18 cellular contexts compared by ENCODE assay signal in genomic region chr16:89046491-89046890, GRCh38. TPM values are rescaled to one million over a fixed set of nuclear protein-coding genes. Genes with fewer than 3 reads are reported as not detected.
DNase-seq lines count a peak whose midpoint lies in the region; ATAC-seq, FAIRE-seq and TF ChIP-seq lines count a peak whose summit lies in the region.
"Had no signal": no experiment of that assay in that cellular context is flagged by ENCODE, and none has a peak within 500 bp of the region (broad histone marks: within the 10 kb centered on the region; RNA-seq: fewer than 3 reads in every experiment).

No MANE protein-coding gene starts in this region.

- no peak overlapping the region for H3K4me2 ChIP-seq in trophoblast cell (ENCODE audit: low read length)

- H3K4me3 ChIP-seq in left ventricle myocardium inferior = no peak overlapping the region
- H3K4me3 ChIP-seq in bronchial epithelial cell (ENCODE audit: low read depth, low read length) = no peak overlapping the region
- H3K4me3 ChIP-seq in trophoblast cell (ENCODE audit: low read depth, low read length) = no peak overlapping the region
- H3K4me3 ChIP-seq: GM23248 had no signal

- WGBS in trophoblast cell (ENCODE audit: extremely low coverage, insufficient coverage, insufficient read length) = no CpG with 5 or more reads among the region's 4 CpGs

- no peak overlapping the region for H2BK5ac ChIP-seq in trophoblast cell (ENCODE audit: low read depth, low read length, poor library complexity)

- H4K91ac ChIP-seq in trophoblast cell (ENCODE audit: low read depth, low read length) = no peak overlapping the region

- no peaks in the 10 kb centered on the region for H3K4me1 ChIP-seq in left ventricle myocardium inferior
- no peaks in the 10 kb centered on the region for H3K4me1 ChIP-seq in trophoblast cell (ENCODE audit: control insufficient read depth in 1 of 2, insufficient read depth in 2 of 2, low read length in 2 of 2)

- TF ChIP-seq CTCF in left ventricle myocardium inferior (IDR thresholded peaks at IDR 0.05; ENCODE audit: borderline replicate concordance) (no peak), bronchial epithelial cell (IDR thresholded peaks at IDR 0.05; ENCODE audit: insufficient read depth, low read length, severe bottlenecking) (no peak)

- DNase-seq in Right ventricle myocardium inferior (ENCODE audit: missing footprints) = peak; percentile 53
- no peak for DNase-seq in left ventricle myocardium inferior
- DNase-seq in CD1c-positive myeloid dendritic cell (ENCODE audit: extremely low spot score) = peak; percentile 17
- DNase-seq in bronchial epithelial cell (ENCODE audit: low read depth) = no peak
- peak in 1 of 2 donors; percentile 20 for DNase-seq in trophoblast cell
- no peak for DNase-seq in NCI-H524 (lab: John Stamatoyannopoulos, UW)
- DNase-seq in NAMALWA (ENCODE audit: low spot score) = no peak
- DNase-seq in activated gamma-delta T cell treated with Interleukin-2 at 50 U/mL for 16 hours = no peak
- DNase-seq: GM23248, MV-4-11, NCI-H1417, NCI-H187, NCI-H2107, NCI-H2227 treated with DMSO at 0.1 percent for 48 hours, NCI-H510A treated with DMSO at 0.1 percent for 48 hours had no signal

- no peaks in the 10 kb centered on the region for H3K79me2 ChIP-seq in trophoblast cell (ENCODE audit: control insufficient read depth, insufficient read depth, low read length, poor library complexity)

- intact Hi-C loops in Right ventricle myocardium inferior (cut with DNase I) (no loop called here), left ventricle myocardium inferior (cut with micrococcal nuclease) (no loop called here)

- H2AFZ ChIP-seq in trophoblast cell (ENCODE audit: insufficient read depth, low read length, poor library complexity) = no peak overlapping the region
- H2AFZ ChIP-seq: GM23248 had no signal

- no peak overlapping the region for H4K12ac ChIP-seq in trophoblast cell (ENCODE audit: low read depth, low read length)

- ATAC-seq in Right ventricle myocardium inferior = no peak

- H3K36me3 ChIP-seq in left ventricle myocardium inferior = no peaks in the 10 kb centered on the region
- no peaks in the 10 kb centered on the region for H3K36me3 ChIP-seq in bronchial epithelial cell (ENCODE audit: control insufficient read depth, insufficient read depth, low read length)
- H3K36me3 ChIP-seq in trophoblast cell (ENCODE audit: control insufficient read depth in 1 of 2, insufficient read depth in 2 of 2, low read length in 2 of 2) = no peaks in the 10 kb centered on the region

- H3K14ac ChIP-seq in trophoblast cell (ENCODE audit: low read length) = no peak overlapping the region

- no peak overlapping the region for H3K18ac ChIP-seq in trophoblast cell (ENCODE audit: low read length)

- no peak overlapping the region for H3K9ac ChIP-seq in trophoblast cell (ENCODE audit: low read length)
- H3K9ac ChIP-seq: GM23248 had no signal

- no peak overlapping the region for H2BK12ac ChIP-seq in trophoblast cell (ENCODE audit: low read length)

- no peak overlapping the region for H4K8ac ChIP-seq in trophoblast cell (ENCODE audit: low read depth, low read length)

- peak; percentile 52 for FAIRE-seq in bronchial epithelial cell (lab: Jason Lieb, UNC)
- FAIRE-seq: A204.1, D721Med, GM12891 had no signal

- H3K23ac ChIP-seq in trophoblast cell (ENCODE audit: low read length) = peak overlapping the region; percentile 45

- H3K27ac ChIP-seq in left ventricle myocardium inferior (replicated peaks) = no peak overlapping the region
- no peak overlapping the region for H3K27ac ChIP-seq in trophoblast cell (ENCODE audit: low read depth, low read length)
- H3K27ac ChIP-seq: GM23248 had no signal

- H2AK5ac ChIP-seq in trophoblast cell (ENCODE audit: low read length) = no peak overlapping the region

- no peaks in the 10 kb centered on the region for H3K79me1 ChIP-seq in trophoblast cell (ENCODE audit: low read length)

- H3K9me3 ChIP-seq in left ventricle myocardium inferior (replicated peaks) (no peaks in the 10 kb centered on the region), trophoblast cell (ENCODE audit: insufficient read depth, low read depth, low read length) (peaks cover 6% of the 10 kb centered on the region)

- H3K27me3 ChIP-seq in left ventricle myocardium inferior (ENCODE audit: low read depth) (peaks cover 98% of the 10 kb centered on the region), bronchial epithelial cell (ENCODE audit: control insufficient read depth, insufficient read depth, low read length) (no peaks in the 10 kb centered on the region), trophoblast cell (ENCODE audit: insufficient read depth, low read length) (no peaks in the 10 kb centered on the region)

- H3K4ac ChIP-seq in trophoblast cell (ENCODE audit: low read depth, low read length) = no peak overlapping the region

- no peak overlapping the region for H2BK120ac ChIP-seq in trophoblast cell (ENCODE audit: insufficient read depth, low read length, poor library complexity)

RNA-seq across cellular contexts. Expression of gene ACSF3, which starts 47.2 kb away (rescaled TPM):
- total RNA-seq in Right ventricle myocardium inferior (17.0 TPM), left ventricle myocardium inferior (16.7 TPM), bronchial epithelial cell (25.8 and 32.8 TPM in 2 replicates)
- 8.7 and 8.8 TPM in 2 replicates for polyA plus RNA-seq in trophoblast cell (2013)

Comparison
In these comparisons a context has a peak if more than half of its experiments do, and no peak if none do; other contexts are left out.
1. DNase-seq: peak in Right ventricle myocardium inferior (single experiment) and CD1c-positive myeloid dendritic cell (single experiment); none in left ventricle myocardium inferior (single experiment), bronchial epithelial cell (single experiment), NCI-H524 (0 of 2), NAMALWA (single experiment) and activated gamma-delta T cell treated with Interleukin-2 at 50 U/mL for 16 hours (single experiment).